Comparison of ENCODE assay signal across 28 cellular contexts in the genomic region with DNA sequence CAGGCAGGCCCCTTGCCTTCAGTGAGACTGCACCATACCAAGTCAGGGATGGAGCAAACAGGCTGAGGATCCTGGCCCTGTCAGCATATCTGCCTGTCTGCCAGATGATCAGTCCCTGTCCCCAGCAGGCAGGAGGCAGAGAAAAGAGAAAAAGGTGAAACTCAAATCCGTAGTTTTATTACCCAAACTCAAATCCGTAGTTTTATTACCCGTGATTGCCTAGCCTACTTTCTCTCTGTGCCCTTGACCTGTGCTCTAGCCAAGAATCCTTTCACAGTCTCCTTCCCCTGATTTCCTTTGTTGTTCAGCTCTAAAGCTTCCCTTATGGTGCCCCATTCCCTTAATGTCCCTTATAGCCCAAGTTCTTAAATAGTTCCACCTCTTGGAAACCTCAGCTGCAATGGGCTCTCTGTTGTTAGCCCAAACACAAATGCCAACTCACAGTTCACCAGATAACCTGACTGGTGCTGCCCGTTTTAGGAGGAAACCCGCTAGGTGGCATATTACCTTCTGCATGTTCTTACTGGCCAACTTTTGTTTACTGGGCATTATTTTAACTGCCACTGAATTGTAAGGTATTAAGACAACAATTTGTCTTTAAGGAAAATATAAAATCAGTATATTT.
DNase-seq lines count a peak whose midpoint lies in the region; ATAC-seq and TF ChIP-seq lines count a peak whose summit lies in the region.
"Had no signal": no experiment of that assay in that cellular context is flagged by ENCODE, and none has a peak within 500 bp of the region (broad histone marks: within the 10 kb centered on the region; RNA-seq: fewer than 3 reads in every experiment).

No MANE protein-coding gene starts in this region.

- peaks cover 40% of the 10 kb centered on the region for H3K4me1 ChIP-seq in endodermal cell (ENCODE audit: control insufficient read depth, insufficient read depth, low read length)
- H3K4me1 ChIP-seq: lower lobe of right lung, uterus had no signal

- H3K9me3 Mint-ChIP-seq in endodermal cell (no peaks in the 10 kb centered on the region), nephron (no peaks in the 10 kb centered on the region)
- H3K9me3 Mint-ChIP-seq: activated T-cell treated with anti-CD3 and anti-CD28 coated beads, Interleukin-2, amount 50 U/mL, for 72 hours; CD4-positive, CD25-positive, alpha-beta regulatory T cell; stimulated activated naive B cell treated with anti-CD40 and anti-IgM and Interleukin-4, amounts not matched to agents 10 μg/mL and 1 μg/mL and 100 μg/mL, for 72 hours had no signal

- peak; percentile 23 for DNase-seq in NCI-H82 (lab: John Stamatoyannopoulos, UW)
- no peak for DNase-seq in NCI-H82 treated with DMSO at 0.1 percent for 48 hours (lab: John Stamatoyannopoulos, UW; ENCODE audit: unreplicated experiment)
- no peak for DNase-seq in endodermal cell
- no peak for DNase-seq in DMS 273 treated with DMSO at 0.1 percent for 48 hours (lab: John Stamatoyannopoulos, UW)
- no peak for DNase-seq in NCI-H1092 treated with DMSO at 0.1 percent for 48 hours (lab: John Stamatoyannopoulos, UW)
- no peak for DNase-seq in middle frontal gyrus (ENCODE audit: extremely low spot score, low spot score)
- DNase-seq: 8988T; activated CD4-positive, alpha-beta T cell treated with anti-CD3 and anti-CD28 coated beads, Interleukin-2, amount 50 U/mL, for 1 hour; activated naive CD4-positive, alpha-beta T cell treated with Interleukin-2 at 50 U/mL for 16 hours; activated T-cell treated with anti-CD3 and anti-CD28 coated beads, Interleukin-2, amount 50 U/mL, for 72 hours; CD4-positive, CD25-positive, alpha-beta regulatory T cell; EL; GOT3; KBM-7; lower lobe of right lung; MM.1S; NCI-H1417 treated with DMSO at 0.1 percent for 48 hours; NCI-H2107; SIG-M5; stimulated activated CD4-positive, alpha-beta T cell treated with anti-CD3 and anti-CD28 coated beads, Interleukin-15, amount 100 ng/mL, for 24 hours; stimulated activated naive B cell treated with anti-CD40 and anti-IgM and Interleukin-4, amounts not matched to agents 10 μg/mL and 1 μg/mL and 100 μg/mL, for 72 hours; SW 1271; T-helper 9 cell; uterus had no signal

- peaks cover 57% of the 10 kb centered on the region for H3K4me1 Mint-ChIP-seq in endodermal cell
- H3K4me1 Mint-ChIP-seq in nephron, result peaks cover 40% of the 10 kb centered on the region
- H3K4me1 Mint-ChIP-seq: stimulated activated naive B cell treated with anti-CD40 and anti-IgM and Interleukin-4, amounts not matched to agents 10 μg/mL and 1 μg/mL and 100 μg/mL, for 72 hours had no signal

- H3K27ac ChIP-seq in endodermal cell (ENCODE audit: low read depth, low read length), result no peak overlapping the region
- H3K27ac ChIP-seq: epithelial cell of prostate, lower lobe of right lung, thoracic aorta, uterus had no signal

- H3K27ac Mint-ChIP-seq in endodermal cell (peak overlapping the region; percentile 31), nephron (peak overlapping the region; percentile 5 to 76 (median 43))
- H3K27ac Mint-ChIP-seq: activated T-cell treated with anti-CD3 and anti-CD28 coated beads, Interleukin-2, amount 50 U/mL, for 72 hours; CD4-positive, CD25-positive, alpha-beta regulatory T cell; stimulated activated naive B cell treated with anti-CD40 and anti-IgM and Interleukin-4, amounts not matched to agents 10 μg/mL and 1 μg/mL and 100 μg/mL, for 72 hours had no signal

- no peak for TF ChIP-seq CTCF in endodermal cell (conservative IDR thresholded peaks at IDR 0.05)
- TF ChIP-seq CTCF in nephron (IDR thresholded peaks at IDR 0.05; ENCODE audit: unreplicated experiment in 3 of 3), result no peak

- no peak for ATAC-seq in GM21447 (IDR thresholded peaks at IDR 0.05; ENCODE audit: unreplicated experiment)
- ATAC-seq: activated T-cell treated with anti-CD3 and anti-CD28 coated beads, Interleukin-2, amount 50 U/mL, for 72 hours; lower lobe of right lung; stimulated activated naive B cell treated with anti-CD40 and anti-IgM and Interleukin-4, amounts not matched to agents 10 μg/mL and 1 μg/mL and 100 μg/mL, for 72 hours had no signal

- WGBS in endodermal cell (ENCODE audit: insufficient coverage in 1 of 2, insufficient read length in 1 of 2), 2 experiments, result 89 to 96% methylated on average over 5 of the region's 5 CpGs

- no peak overlapping the region for H3K4me3 ChIP-seq in endodermal cell (ENCODE audit: low read length)
- H3K4me3 ChIP-seq: lower lobe of right lung, thoracic aorta, uterus had no signal

- peaks cover 5% of the 10 kb centered on the region for H3K36me3 Mint-ChIP-seq in endodermal cell (ENCODE audit: low read depth)
- H3K36me3 Mint-ChIP-seq in nephron (ENCODE audit: low read depth), result no peaks in the 10 kb centered on the region
- H3K36me3 Mint-ChIP-seq: stimulated activated naive B cell treated with anti-CD40 and anti-IgM and Interleukin-4, amounts not matched to agents 10 μg/mL and 1 μg/mL and 100 μg/mL, for 72 hours had no signal

- H3K9ac ChIP-seq in endodermal cell (ENCODE audit: extremely low read depth, low read length, poor library complexity, severe bottlenecking), result no peak overlapping the region

- no peaks in the 10 kb centered on the region for H3K27me3 ChIP-seq in endodermal cell (ENCODE audit: control insufficient read depth, insufficient read depth, low read length, poor library complexity, severe bottlenecking)
- H3K27me3 ChIP-seq: uterus had no signal

- no peaks in the 10 kb centered on the region for H3K9me3 ChIP-seq in endodermal cell (ENCODE audit: control insufficient read depth, low read length)
- H3K9me3 ChIP-seq: lower lobe of right lung, thoracic aorta, uterus had no signal

- H3K36me3 ChIP-seq in endodermal cell (ENCODE audit: control insufficient read depth, insufficient read depth, low read length), result peaks cover 9% of the 10 kb centered on the region
- H3K36me3 ChIP-seq: lower lobe of right lung, uterus had no signal

- H3K27me3 Mint-ChIP-seq in endodermal cell (ENCODE audit: insufficient read depth), result no peaks in the 10 kb centered on the region
- no peaks in the 10 kb centered on the region for H3K27me3 Mint-ChIP-seq in nephron (ENCODE audit: low read depth)
- H3K27me3 Mint-ChIP-seq: CD4-positive, CD25-positive, alpha-beta regulatory T cell; stimulated activated naive B cell treated with anti-CD40 and anti-IgM and Interleukin-4, amounts not matched to agents 10 μg/mL and 1 μg/mL and 100 μg/mL, for 72 hours had no signal

- H3K4me3 Mint-ChIP-seq in endodermal cell (no peak overlapping the region), nephron (no peak overlapping the region)
- H3K4me3 Mint-ChIP-seq: activated T-cell treated with anti-CD3 and anti-CD28 coated beads, Interleukin-2, amount 50 U/mL, for 72 hours; CD4-positive, CD25-positive, alpha-beta regulatory T cell; stimulated activated naive B cell treated with anti-CD40 and anti-IgM and Interleukin-4, amounts not matched to agents 10 μg/mL and 1 μg/mL and 100 μg/mL, for 72 hours had no signal
